12 cellular contexts compared by ENCODE assay signal in genomic region chr14:32508281-32508680, GRCh38.
DNase-seq lines count a peak whose midpoint lies in the region; TF ChIP-seq lines count a peak whose summit lies in the region.
"Had no signal": no experiment of that assay in that cellular context is flagged by ENCODE, and none has a peak within 500 bp of the region (broad histone marks: within the 10 kb centered on the region; RNA-seq: fewer than 3 reads in every experiment).

No MANE protein-coding gene starts in this region.

- H3K23ac ChIP-seq in H9 (ENCODE audit: insufficient read length, low read depth, low read length) = no peak overlapping the region

- H3K14ac ChIP-seq in H9 (ENCODE audit: insufficient read depth, low read length) = no peak overlapping the region

- no peaks in the 10 kb centered on the region for H3K36me3 Mint-ChIP-seq in MCF 10A (ENCODE audit: insufficient read depth, unreplicated experiment)
- H3K36me3 Mint-ChIP-seq in glutamatergic neuron (ENCODE audit: unreplicated experiment) = no peaks in the 10 kb centered on the region
- H3K36me3 Mint-ChIP-seq in H9 (ENCODE audit: insufficient read depth in 1 of 3, low read depth in 3 of 3) = no peaks in the 10 kb centered on the region
- no peaks in the 10 kb centered on the region for H3K36me3 Mint-ChIP-seq in activated T-helper 2 cell treated with anti-CD3 and anti-CD28 coated beads, Interferon-gamma antibody, Interleukin-2, Interleukin-4, amounts not matched to agents 10 μg/mL and 5 μg/mL and 100 μg/mL, durations not matched to agents 14 hours and 24 hours and 36 hours (ENCODE audit: low read depth)

- H3K4me2 ChIP-seq in H9 (ENCODE audit: insufficient read depth, insufficient read length, low read length) = no peak overlapping the region

- H2AK5ac ChIP-seq in H9 (ENCODE audit: insufficient read length, low read length) = no peak overlapping the region

- peak; percentile 29 for DNase-seq in NCI-H69 (lab: John Stamatoyannopoulos, UW)
- DNase-seq in MCF 10A (ENCODE audit: unreplicated experiment) = peak; percentile 21
- DNase-seq in glutamatergic neuron = no peak
- DNase-seq in substantia nigra (lab: John Stamatoyannopoulos, UW) = no peak
- no peak for DNase-seq in AG08396 (ENCODE audit: low spot score)
- no peak for DNase-seq in H9
- DNase-seq in activated T-helper 2 cell treated with anti-CD3 and anti-CD28 coated beads, Interferon-gamma antibody, Interleukin-2, Interleukin-4, amounts not matched to agents 10 μg/mL and 5 μg/mL and 100 μg/mL, durations not matched to agents 14 hours and 24 hours and 36 hours (ENCODE audit: low spot score) = no peak
- DNase-seq: left lung, NCI-H510A treated with DMSO at 0.1 percent for 48 hours, ovary had no signal

- no peak overlapping the region for H2BK15ac ChIP-seq in H9 (ENCODE audit: low read depth, low read length)

- no peaks in the 10 kb centered on the region for H3K79me2 ChIP-seq in H9 (ENCODE audit: insufficient read depth, low read length)

- POLR2A ChIA-PET in MCF 10A (lab: Yijun Ruan, JAX) = interaction anchor here (0.6 to 7.8 kb wide), 16 partner anchors 11 to 557 kb away, joined by 3 to 170 read pairs (median 4); no protein-coding TSS in a partner anchor

- no peak overlapping the region for H4K8ac ChIP-seq in H9 (replicated peaks; ENCODE audit: insufficient read length, low read depth, low read length)

- no peaks in the 10 kb centered on the region for H3K79me1 ChIP-seq in H9 (ENCODE audit: insufficient read depth, low read depth, low read length, poor library complexity, severe bottlenecking)

- H4K91ac ChIP-seq in H9 (ENCODE audit: insufficient read length, low read depth, low read length) = no peak overlapping the region

- peaks cover 38% of the 10 kb centered on the region for H3K4me1 Mint-ChIP-seq in MCF 10A (ENCODE audit: insufficient read depth, unreplicated experiment)
- peaks cover 16% of the 10 kb centered on the region for H3K4me1 Mint-ChIP-seq in glutamatergic neuron (ENCODE audit: low read depth, unreplicated experiment)
- peaks cover 3 to 4% of the 10 kb centered on the region in 2 experiments; a peak in 2 of 4 replicates for H3K4me1 Mint-ChIP-seq in H9
- no peaks in the 10 kb centered on the region for H3K4me1 Mint-ChIP-seq in activated T-helper 2 cell treated with anti-CD3 and anti-CD28 coated beads, Interferon-gamma antibody, Interleukin-2, Interleukin-4, amounts not matched to agents 10 μg/mL and 5 μg/mL and 100 μg/mL, durations not matched to agents 14 hours and 24 hours and 36 hours (ENCODE audit: low read depth)
- H3K4me1 Mint-ChIP-seq: activated T-helper 17 cell treated with anti-CD3 and anti-CD28 coated beads, Interleukin-2, amount 50 U/mL, for 72 hours; central memory CD8-positive, alpha-beta T cell had no signal

- no peak overlapping the region for H2BK120ac ChIP-seq in H9 (ENCODE audit: low read depth, low read length, poor library complexity, severe bottlenecking)

- CTCF ChIA-PET in MCF 10A (lab: Yijun Ruan, JAX) = interaction anchor here (0.9 to 8.2 kb wide), 2 partner anchors 36 to 254 kb away, joined by 3 to 87 read pairs; no protein-coding TSS in a partner anchor

- H3K27me3 Mint-ChIP-seq in MCF 10A (ENCODE audit: insufficient read depth, unreplicated experiment) = no peaks in the 10 kb centered on the region
- peaks cover 11% of the 10 kb centered on the region for H3K27me3 Mint-ChIP-seq in glutamatergic neuron (ENCODE audit: unreplicated experiment)
- H3K27me3 Mint-ChIP-seq in H9 (ENCODE audit: low read depth) = no peaks in the 10 kb centered on the region
- no peaks in the 10 kb centered on the region for H3K27me3 Mint-ChIP-seq in activated T-helper 2 cell treated with anti-CD3 and anti-CD28 coated beads, Interferon-gamma antibody, Interleukin-2, Interleukin-4, amounts not matched to agents 10 μg/mL and 5 μg/mL and 100 μg/mL, durations not matched to agents 14 hours and 24 hours and 36 hours (ENCODE audit: low read depth)
- H3K27me3 Mint-ChIP-seq: central memory CD8-positive, alpha-beta T cell had no signal

- no peak overlapping the region for H3T11ph ChIP-seq in H9 (ENCODE audit: low read length)

- H2BK12ac ChIP-seq in H9 (ENCODE audit: insufficient read length, low read depth, low read length) = no peak overlapping the region

- no peak overlapping the region for H3K56ac ChIP-seq in H9 (ENCODE audit: insufficient read length, low read depth, low read length)

- H3K9me3 Mint-ChIP-seq in MCF 10A (ENCODE audit: unreplicated experiment) (no peaks in the 10 kb centered on the region), glutamatergic neuron (ENCODE audit: unreplicated experiment) (peaks cover 13% of the 10 kb centered on the region), H9 (no peaks in the 10 kb centered on the region)
- no peaks in the 10 kb centered on the region for H3K9me3 Mint-ChIP-seq in activated T-helper 2 cell treated with anti-CD3 and anti-CD28 coated beads, Interferon-gamma antibody, Interleukin-2, Interleukin-4, amounts not matched to agents 10 μg/mL and 5 μg/mL and 100 μg/mL, durations not matched to agents 14 hours and 24 hours and 36 hours
- H3K9me3 Mint-ChIP-seq: activated T-helper 17 cell treated with anti-CD3 and anti-CD28 coated beads, Interleukin-2, amount 50 U/mL, for 72 hours; central memory CD8-positive, alpha-beta T cell had no signal

- H2BK20ac ChIP-seq in H9 (ENCODE audit: low read depth, low read length, poor library complexity, severe bottlenecking) = no peak overlapping the region

- H3K9me3 ChIP-seq in H9 (ENCODE audit: control insufficient read depth, low read depth, low read length) = no peaks in the 10 kb centered on the region
- H3K9me3 ChIP-seq: left lung, ovary had no signal

- no CpG with 5 or more reads among the region's 2 CpGs for WGBS in H9 (ENCODE audit: extremely low coverage, insufficient read length, low lambda C conversion rate)

- H3K4ac ChIP-seq in H9 (ENCODE audit: low read depth, low read length) = no peak overlapping the region

- no peak overlapping the region for H3K4me3 Mint-ChIP-seq in MCF 10A (ENCODE audit: unreplicated experiment)
- no peak overlapping the region for H3K4me3 Mint-ChIP-seq in glutamatergic neuron (ENCODE audit: unreplicated experiment)
- no peak overlapping the region for H3K4me3 Mint-ChIP-seq in H9
- no peak overlapping the region for H3K4me3 Mint-ChIP-seq in activated T-helper 2 cell treated with anti-CD3 and anti-CD28 coated beads, Interferon-gamma antibody, Interleukin-2, Interleukin-4, amounts not matched to agents 10 μg/mL and 5 μg/mL and 100 μg/mL, durations not matched to agents 14 hours and 24 hours and 36 hours (ENCODE audit: low read depth)
- H3K4me3 Mint-ChIP-seq: activated T-helper 17 cell treated with anti-CD3 and anti-CD28 coated beads, Interleukin-2, amount 50 U/mL, for 72 hours; central memory CD8-positive, alpha-beta T cell had no signal

- no peak overlapping the region for H3K9ac ChIP-seq in H9 (ENCODE audit: extremely low read depth, insufficient read length, low read length)

- intact Hi-C loops in MCF 10A (cut with micrococcal nuclease) = no loop called here
- intact Hi-C loops in activated T-helper 2 cell treated with anti-CD3 and anti-CD28 coated beads, Interferon-gamma antibody, Interleukin-2, Interleukin-4, amounts not matched to agents 10 μg/mL and 5 μg/mL and 100 μg/mL, durations not matched to agents 14 hours and 24 hours and 36 hours (cut with micrococcal nuclease) = no loop called here

- H3K27ac Mint-ChIP-seq in MCF 10A (ENCODE audit: low read depth, unreplicated experiment) (peak overlapping the region; percentile 91), glutamatergic neuron (ENCODE audit: unreplicated experiment) (peak overlapping the region; percentile 7), H9 (no peak overlapping the region)
- H3K27ac Mint-ChIP-seq in activated T-helper 2 cell treated with anti-CD3 and anti-CD28 coated beads, Interferon-gamma antibody, Interleukin-2, Interleukin-4, amounts not matched to agents 10 μg/mL and 5 μg/mL and 100 μg/mL, durations not matched to agents 14 hours and 24 hours and 36 hours = no peak overlapping the region
- H3K27ac Mint-ChIP-seq: activated T-helper 17 cell treated with anti-CD3 and anti-CD28 coated beads, Interleukin-2, amount 50 U/mL, for 72 hours had no signal

- no peaks in the 10 kb centered on the region for H3K4me1 ChIP-seq in H9 (ENCODE audit: insufficient read depth, low read length)
- H3K4me1 ChIP-seq: left lung had no signal

- H3K23me2 ChIP-seq in H9 (ENCODE audit: insufficient read length, low read depth, low read length, poor library complexity, severe bottlenecking) = no peaks in the 10 kb centered on the region

- H3K18ac ChIP-seq in H9 (ENCODE audit: insufficient read length, low read depth, low read length) = no peak overlapping the region

- H4K20me1 ChIP-seq in H9 (ENCODE audit: control insufficient read depth, insufficient read depth, insufficient read length) = no peaks in the 10 kb centered on the region

- H3K27ac ChIP-seq in substantia nigra (ENCODE audit: low read depth, low read length, poor library complexity, severe bottlenecking) (peak overlapping the region; percentile 100), H9 (ENCODE audit: insufficient read length, low read depth, low read length) (no peak overlapping the region)
- H3K27ac ChIP-seq: left lung, ovary had no signal

- no peaks in the 10 kb centered on the region for H3K27me3 ChIP-seq in H9 (ENCODE audit: insufficient read depth, low read length)
- H3K27me3 ChIP-seq: left lung, ovary had no signal

- no peak for TF ChIP-seq CTCF in MCF 10A (IDR thresholded peaks at IDR 0.05; ENCODE audit: unreplicated experiment)
- no peak for TF ChIP-seq CTCF in glutamatergic neuron (IDR thresholded peaks at IDR 0.05; ENCODE audit: partially characterized antibody, unreplicated experiment)
- no peak for TF ChIP-seq CTCF in H9 (conservative IDR thresholded peaks at IDR 0.05)

- no TSS peak for BruUV-seq in MCF 10A (replicated peaks; lab: Mats Ljungman, UMichigan)

- no peak overlapping the region for H2AFZ ChIP-seq in H9 (ENCODE audit: low read length)

- H2BK5ac ChIP-seq in H9 (ENCODE audit: insufficient read length, low read length) = no peak overlapping the region

- H4K5ac ChIP-seq in H9 (ENCODE audit: insufficient read length, low read depth, low read length) = no peak overlapping the region

Comparison
In these comparisons a context has a peak if more than half of its experiments do, and no peak if none do; other contexts are left out.
1. DNase-seq: peak in NCI-H69 (single experiment) and MCF 10A (single experiment); none in glutamatergic neuron (single experiment), substantia nigra (0 of 49), AG08396 (single experiment), H9 (single experiment) and activated T-helper 2 cell treated with anti-CD3 and anti-CD28 coated beads, Interferon-gamma antibody, Interleukin-2, Interleukin-4, amounts not matched to agents 10 μg/mL and 5 μg/mL and 100 μg/mL, durations not matched to agents 14 hours and 24 hours and 36 hours (single experiment).
2. H3K27ac Mint-ChIP-seq: peak in MCF 10A (single experiment) and glutamatergic neuron (single experiment); none in H9 (0 of 3) and activated T-helper 2 cell treated with anti-CD3 and anti-CD28 coated beads, Interferon-gamma antibody, Interleukin-2, Interleukin-4, amounts not matched to agents 10 μg/mL and 5 μg/mL and 100 μg/mL, durations not matched to agents 14 hours and 24 hours and 36 hours (single experiment).